10 cellular contexts compared by ENCODE assay signal in genomic region chr1:153353226-153353947, GRCh38. TPM values are rescaled to one million over a fixed set of nuclear protein-coding genes. Genes with fewer than 3 reads are reported as not detected.
A peak's percentile ranks its signal among the peaks of the same experiment; 100 is the strongest.
DNase-seq lines count a peak whose midpoint lies in the region; ATAC-seq and TF ChIP-seq lines count a peak whose summit lies in the region.
"Had no signal": no experiment of that assay in that cellular context is flagged by ENCODE, and none has a peak within 500 bp of the region (broad histone marks: within the 10 kb centered on the region; RNA-seq: fewer than 3 reads in every experiment).

No MANE protein-coding gene starts in this region.

- no peaks in the 10 kb centered on the region for H3K9me3 Mint-ChIP-seq in natural killer cell treated with Interleukin-12 subunit alpha and Interleukin-12 subunit beta and Interleukin-15 and Interleukin-18, amount 100 ng/mL, for 72 hours
- H3K9me3 Mint-ChIP-seq: IgD-negative memory B cell had no signal

- no peak overlapping the region for H3K9ac ChIP-seq in OCI-LY1 (ENCODE audit: low read length)

- no peaks in the 10 kb centered on the region for H3K36me3 ChIP-seq in OCI-LY1 (ENCODE audit: insufficient read depth, low read length)
- H3K36me3 ChIP-seq in esophagus muscularis mucosa, result no peaks in the 10 kb centered on the region

- H3F3A ChIP-seq in OCI-LY1 (ENCODE audit: insufficient read depth, low read length), result no peaks in the 10 kb centered on the region

- H4K20me1 ChIP-seq in OCI-LY1 (ENCODE audit: insufficient read depth, low read length), result no peaks in the 10 kb centered on the region

- H2AFZ ChIP-seq in OCI-LY1 (ENCODE audit: low read length), result no peak overlapping the region

- no peak overlapping the region for H3K4me2 ChIP-seq in OCI-LY1 (ENCODE audit: low read length)

- no peak for TF ChIP-seq EP300 in esophagus muscularis mucosa (IDR thresholded peaks at IDR 0.05)

- no peaks in the 10 kb centered on the region for H3K9me3 ChIP-seq in OCI-LY1 (ENCODE audit: low read length)
- H3K9me3 ChIP-seq in esophagus muscularis mucosa, result no peaks in the 10 kb centered on the region

- peaks cover 15 to 41% of the 10 kb centered on the region in 2 donors for H3K27me3 Mint-ChIP-seq in natural killer cell treated with Interleukin-12 subunit alpha and Interleukin-12 subunit beta and Interleukin-15 and Interleukin-18, amount 100 ng/mL, for 72 hours

- H3K36me3 Mint-ChIP-seq in natural killer cell treated with Interleukin-12 subunit alpha and Interleukin-12 subunit beta and Interleukin-15 and Interleukin-18, amount 100 ng/mL, for 72 hours, result no peaks in the 10 kb centered on the region

- no peak overlapping the region for H3K4me3 Mint-ChIP-seq in natural killer cell treated with Interleukin-12 subunit alpha and Interleukin-12 subunit beta and Interleukin-15 and Interleukin-18, amount 100 ng/mL, for 72 hours
- H3K4me3 Mint-ChIP-seq: IgD-negative memory B cell had no signal

- TF ChIP-seq POLR2A in esophagus muscularis mucosa (IDR thresholded peaks at IDR 0.05; ENCODE audit: low read depth), result no peak

- WGBS in esophagus muscularis mucosa, result 86% methylated on average over 7 of the region's 7 CpGs

- H3K4me1 ChIP-seq in OCI-LY1 (ENCODE audit: insufficient read depth, low read length, severe bottlenecking) (no peaks in the 10 kb centered on the region), esophagus muscularis mucosa (no peaks in the 10 kb centered on the region)

- intact Hi-C loops in esophagus muscularis mucosa (cut with DNase I), result loop anchor here (2.0 kb wide), 1 partner anchor 141 kb away; no protein-coding TSS in a partner anchor

- no peak for ATAC-seq in GM21786 (IDR thresholded peaks at IDR 0.05; ENCODE audit: unreplicated experiment)
- no peak for ATAC-seq in natural killer cell treated with Interleukin-12 subunit alpha and Interleukin-12 subunit beta and Interleukin-15 and Interleukin-18, amount 100 ng/mL, for 72 hours

- no peak overlapping the region for H3K27ac Mint-ChIP-seq in natural killer cell treated with Interleukin-12 subunit alpha and Interleukin-12 subunit beta and Interleukin-15 and Interleukin-18, amount 100 ng/mL, for 72 hours
- H3K27ac Mint-ChIP-seq: IgD-negative memory B cell had no signal

- no peaks in the 10 kb centered on the region for H3K9me2 ChIP-seq in OCI-LY1 (ENCODE audit: low read depth, low read length)

- H3K4me3 ChIP-seq in OCI-LY1 (ENCODE audit: low read depth, low read length, poor library complexity, severe bottlenecking), result no peak overlapping the region
- H3K4me3 ChIP-seq in esophagus muscularis mucosa, result no peak overlapping the region

- H3K79me2 ChIP-seq in OCI-LY1 (ENCODE audit: insufficient read depth, low read length), result no peaks in the 10 kb centered on the region

- in situ Hi-C loops in G401 (cut with HindIII; ENCODE audit: low sequenced_read_pairs), result loop anchor here (10.0 to 25.0 kb wide), 2 partner anchors 111 to 234 kb away; partner anchors contain the start of gene S100A7

- DNase-seq in G401 (ENCODE audit: low spot score) (peak; percentile 1), esophagus muscularis mucosa (ENCODE audit: extremely low spot score) (peak; percentile 55), NOMO-1 treated with dmso at 0.1 percent for 144 hours (lab: John Stamatoyannopoulos, UW; ENCODE audit: unreplicated experiment) (no peak)
- DNase-seq in activated effector memory CD4-positive, alpha-beta T cell treated with anti-CD3 and anti-CD28 coated beads, Interleukin-2, amount 50 U/mL, for 16 hours, result no peak
- DNase-seq in natural killer cell treated with Interleukin-12 subunit alpha and Interleukin-12 subunit beta and Interleukin-15 and Interleukin-18, amount 100 ng/mL, for 72 hours (ENCODE audit: low spot score), result no peak
- DNase-seq: activated T-cell treated with anti-CD3 and anti-CD28 coated beads, Interleukin-2, amount 50 U/mL, for 1 hour had no signal

- peaks cover 0 to 5% of the 10 kb centered on the region in 2 donors for H3K4me1 Mint-ChIP-seq in natural killer cell treated with Interleukin-12 subunit alpha and Interleukin-12 subunit beta and Interleukin-15 and Interleukin-18, amount 100 ng/mL, for 72 hours (ENCODE audit: low read depth in 2 of 2)

- TF ChIP-seq CTCF in 22Rv1 (IDR thresholded peaks at IDR 0.05), result peak; percentile 59
- TF ChIP-seq CTCF in OCI-LY1 (IDR thresholded peaks at IDR 0.05; ENCODE audit: low read length), result peak; percentile 32; the same call in 1 of the 2 replicates
- TF ChIP-seq CTCF in esophagus muscularis mucosa (IDR thresholded peaks at IDR 0.05), result peak in 1 of 3 experiments; percentile 3

- H3K27me3 ChIP-seq in OCI-LY1 (ENCODE audit: insufficient read depth, low read length) (no peaks in the 10 kb centered on the region), esophagus muscularis mucosa (peaks cover 0 to 49% (median 2%) of the 10 kb centered on the region in 4 donors)

- H3K27ac ChIP-seq in 22Rv1 (no peak overlapping the region), OCI-LY1 (ENCODE audit: low read depth, low read length, poor library complexity, severe bottlenecking) (no peak overlapping the region), esophagus muscularis mucosa (replicated peaks in 1 of 4) (no peak overlapping the region)

RNA-seq across cellular contexts. Expression of gene S100A9, which starts 4.3 kb away (rescaled TPM):
- 1.1 and 14.0 TPM in 2 replicates for total RNA-seq in G401 (2014; rRNA removed; shearing (Covaris generic))
- 100 to 1,000 TPM in 2 of 4 donors, 10 to 100 TPM in 2; 61.2 to 845 (median 119) TPM for total RNA-seq in esophagus muscularis mucosa
- 10 to 100 TPM in 1 of 2 donors, 1 to 10 TPM in 1; 4.8 to 13.7 TPM for total RNA-seq in natural killer cell treated with Interleukin-12 subunit alpha and Interleukin-12 subunit beta and Interleukin-15 and Interleukin-18, amount 100 ng/mL, for 72 hours

RNA-seq across cellular contexts. Expression of gene PGLYRP4, which starts 4.7 kb away (rescaled TPM):
- total RNA-seq in G401 (2014; rRNA removed; shearing (Covaris generic)), result not detected in 2 replicates
- total RNA-seq in esophagus muscularis mucosa, result not detected
- not detected for total RNA-seq in natural killer cell treated with Interleukin-12 subunit alpha and Interleukin-12 subunit beta and Interleukin-15 and Interleukin-18, amount 100 ng/mL, for 72 hours

RNA-seq across cellular contexts. Expression of gene S100A12, which starts 22.0 kb away (rescaled TPM):
- total RNA-seq in G401 (2014; rRNA removed; shearing (Covaris generic)), result not detected in 2 replicates
- total RNA-seq in esophagus muscularis mucosa, result 10 to 100 TPM in 1 of 4 donors, not detected in 3; 33.1 TPM
- total RNA-seq in natural killer cell treated with Interleukin-12 subunit alpha and Interleukin-12 subunit beta and Interleukin-15 and Interleukin-18, amount 100 ng/mL, for 72 hours, result not detected

RNA-seq across cellular contexts. Expression of gene S100A8, which starts 37.5 kb away (rescaled TPM):
- not detected in 2 replicates for total RNA-seq in G401 (2014; rRNA removed; shearing (Covaris generic))
- total RNA-seq in esophagus muscularis mucosa, result 100 to 1,000 TPM in 1 of 4 donors, 10 to 100 TPM in 2, 1 to 10 TPM in 1; 9.9 to 155 (median 12.0) TPM
- 1 to 10 TPM in 1 of 2 donors, not detected in 1; 1.8 TPM for total RNA-seq in natural killer cell treated with Interleukin-12 subunit alpha and Interleukin-12 subunit beta and Interleukin-15 and Interleukin-18, amount 100 ng/mL, for 72 hours

RNA-seq across cellular contexts. Expression of gene PGLYRP3, which starts 40.6 kb away (rescaled TPM):
- not detected in 2 replicates for total RNA-seq in G401 (2014; rRNA removed; shearing (Covaris generic))
- not detected for total RNA-seq in esophagus muscularis mucosa
- total RNA-seq in natural killer cell treated with Interleukin-12 subunit alpha and Interleukin-12 subunit beta and Interleukin-15 and Interleukin-18, amount 100 ng/mL, for 72 hours, result not detected

Comparison
In these comparisons a context has a peak if more than half of its experiments do, and no peak if none do; other contexts are left out.
1. DNase-seq: peak in G401 (single experiment) and esophagus muscularis mucosa (single experiment); none in NOMO-1 treated with dmso at 0.1 percent for 144 hours (single experiment), activated effector memory CD4-positive, alpha-beta T cell treated with anti-CD3 and anti-CD28 coated beads, Interleukin-2, amount 50 U/mL, for 16 hours (single experiment) and natural killer cell treated with Interleukin-12 subunit alpha and Interleukin-12 subunit beta and Interleukin-15 and Interleukin-18, amount 100 ng/mL, for 72 hours (single experiment).